Comparison of ENCODE assay signal across 1 cellular context in the genomic region with DNA sequence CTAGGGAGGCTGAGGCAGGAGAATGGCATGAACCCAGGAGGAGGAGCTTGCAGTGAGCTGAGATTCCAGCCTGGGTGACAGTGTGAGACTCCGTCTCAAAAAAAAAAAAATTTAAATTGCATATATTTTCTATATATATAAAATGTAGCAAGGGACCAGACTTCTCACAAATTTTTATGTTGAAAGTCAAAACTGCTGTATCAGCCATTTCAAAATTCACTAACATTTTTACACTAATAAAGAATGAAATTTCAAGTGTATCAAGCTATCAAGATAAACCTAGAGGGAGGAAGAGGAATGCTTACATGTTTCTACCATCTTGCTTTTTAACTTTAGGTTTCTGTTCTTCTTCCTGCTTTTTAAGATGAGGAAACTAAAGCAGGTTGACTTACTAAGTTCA.
TF ChIP-seq lines count a peak whose summit lies in the region.

No MANE protein-coding gene starts in this region.

TF ChIP-seq in K562, 482 proteins besides CTCF, POLR2A, EP300 and RAD21 (continued from another document):
- TF ChIP-seq, protein P1, sequence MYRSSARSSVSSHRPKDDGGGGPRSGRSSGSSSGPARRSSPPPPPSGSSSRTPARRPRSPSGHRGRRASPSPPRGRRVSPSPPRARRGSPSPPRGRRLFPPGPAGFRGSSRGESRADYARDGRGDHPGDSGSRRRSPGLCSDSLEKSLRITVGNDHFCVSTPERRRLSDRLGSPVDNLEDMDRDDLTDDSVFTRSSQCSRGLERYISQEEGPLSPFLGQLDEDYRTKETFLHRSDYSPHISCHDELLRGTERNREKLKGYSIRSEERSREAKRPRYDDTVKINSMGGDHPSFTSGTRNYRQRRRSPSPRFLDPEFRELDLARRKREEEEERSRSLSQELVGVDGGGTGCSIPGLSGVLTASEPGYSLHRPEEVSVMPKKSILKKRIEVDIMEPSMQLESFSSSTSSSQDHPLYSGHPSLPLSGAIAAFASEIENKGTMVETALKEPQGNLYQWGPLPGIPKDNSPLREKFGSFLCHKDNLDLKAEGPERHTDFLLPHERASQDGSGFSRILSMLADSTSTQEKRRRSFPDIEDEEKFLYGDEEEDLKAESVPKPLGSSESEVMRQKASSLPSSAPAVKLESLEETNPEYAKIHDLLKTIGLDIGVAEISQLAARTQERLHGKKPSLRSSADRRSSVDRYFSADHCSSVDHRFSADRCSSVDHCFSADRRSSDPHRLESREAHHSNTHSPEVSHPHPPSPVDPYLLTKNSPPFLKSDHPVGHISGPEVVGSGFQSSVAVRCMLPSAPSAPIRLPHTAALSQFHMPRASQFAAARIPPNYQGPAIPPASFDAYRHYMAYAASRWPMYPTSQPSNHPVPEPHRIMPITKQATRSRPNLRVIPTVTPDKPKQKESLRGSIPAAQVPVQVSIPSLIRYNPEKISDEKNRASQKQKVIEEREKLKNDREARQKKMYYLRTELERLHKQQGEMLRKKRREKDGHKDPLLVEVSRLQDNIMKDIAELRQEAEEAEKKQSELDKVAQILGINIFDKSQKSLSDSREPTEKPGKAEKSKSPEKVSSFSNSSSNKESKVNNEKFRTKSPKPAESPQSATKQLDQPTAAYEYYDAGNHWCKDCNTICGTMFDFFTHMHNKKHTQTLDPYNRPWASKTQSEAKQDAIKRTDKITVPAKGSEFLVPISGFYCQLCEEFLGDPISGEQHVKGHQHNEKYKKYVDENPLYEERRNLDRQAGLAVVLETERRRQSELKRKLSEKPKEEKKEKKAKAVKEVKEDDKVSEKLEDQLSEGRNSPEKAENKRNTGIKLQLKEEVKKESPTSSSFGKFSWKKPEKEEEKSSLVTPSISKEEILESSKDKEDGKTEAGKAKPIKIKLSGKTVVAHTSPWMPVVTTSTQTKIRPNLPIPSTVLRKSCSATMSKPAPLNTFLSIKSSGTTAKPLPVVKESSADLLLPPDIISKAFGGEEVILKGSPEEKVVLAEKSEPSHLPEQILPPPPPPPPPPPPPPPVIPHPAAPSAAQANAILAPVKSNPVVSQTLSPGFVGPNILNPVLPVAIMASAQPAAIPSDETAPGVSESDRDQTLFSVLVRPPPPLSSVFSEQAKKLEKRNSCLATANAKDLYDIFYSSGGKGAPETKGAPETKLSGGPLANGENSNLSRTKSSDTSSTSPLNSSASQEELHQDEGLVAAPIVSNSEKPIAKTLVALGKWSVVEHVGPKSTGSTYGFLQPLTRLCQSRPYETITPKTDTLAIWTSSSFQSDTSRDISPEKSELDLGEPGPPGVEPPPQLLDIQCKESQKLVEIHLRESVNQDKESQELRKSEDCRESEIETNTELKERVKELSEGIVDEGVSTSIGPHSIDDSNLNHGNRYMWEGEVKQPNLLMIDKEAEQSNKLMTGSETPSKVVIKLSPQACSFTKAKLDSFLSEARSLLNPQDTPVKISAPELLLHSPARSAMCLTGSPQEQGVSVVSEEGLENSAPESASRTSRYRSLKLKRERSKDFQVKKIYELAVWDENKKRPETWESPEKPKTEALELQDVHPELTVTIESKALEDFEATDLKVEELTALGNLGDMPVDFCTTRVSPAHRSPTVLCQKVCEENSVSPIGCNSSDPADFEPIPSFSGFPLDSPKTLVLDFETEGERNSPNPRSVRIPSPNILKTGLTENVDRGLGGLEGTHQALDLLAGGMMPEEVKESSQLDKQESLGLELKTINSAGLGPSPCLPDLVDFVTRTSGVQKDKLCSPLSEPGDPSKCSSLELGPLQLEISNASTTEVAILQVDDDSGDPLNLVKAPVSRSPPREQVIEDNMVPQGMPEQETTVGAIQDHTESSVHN (IDR thresholded peaks at IDR 0.05; ENCODE audit: borderline replicate concordance in 1 of 2, low read depth in 1 of 2) = no peak
- no peak for TF ChIP-seq HEY1 (CRISPR knock-in tag; IDR thresholded peaks at IDR 0.05; ENCODE audit: borderline replicate concordance)
TF ChIP-seq in K562: peak in this region for 5.
